8 cellular contexts compared by ENCODE assay signal in genomic region chr7:66837007-66837406, GRCh38.
A peak's percentile ranks its signal among the peaks of the same experiment; 100 is the strongest.
DNase-seq lines count a peak whose midpoint lies in the region; ATAC-seq and TF ChIP-seq lines count a peak whose summit lies in the region.

No MANE protein-coding gene starts in this region.

- H3K4me1 Mint-ChIP-seq in HFFc6 (ENCODE audit: low read depth), result no peaks in the 10 kb centered on the region
- no peaks in the 10 kb centered on the region for H3K4me1 Mint-ChIP-seq in stimulated activated naive CD8-positive, alpha-beta T cell treated with anti-CD3 and anti-CD28 coated beads, Interleukin-15, amount 100 ng/mL, for 72 hours
- no peaks in the 10 kb centered on the region for H3K4me1 Mint-ChIP-seq in T-helper 2 cell treated with Interferon-gamma antibody and Interleukin-4, amounts not matched to agents 5 μg/mL and 100 μg/mL, for 36 hours (ENCODE audit: low read depth)

- TF ChIP-seq CTCF in HFFc6 (IDR thresholded peaks at IDR 0.05), result peak; percentile 78
- peak; percentile 24 for TF ChIP-seq CTCF in fibroblast of the aortic adventitia (IDR thresholded peaks at IDR 0.05; ENCODE audit: insufficient read depth, low read length)

- no peak overlapping the region for H3K9ac ChIP-seq in SK-N-MC (ENCODE audit: insufficient read length)

- no peaks in the 10 kb centered on the region for H3K36me3 ChIP-seq in SK-N-MC (ENCODE audit: insufficient read depth, low read length)

- no peak overlapping the region for H3K27ac Mint-ChIP-seq in HFFc6
- H3K27ac Mint-ChIP-seq in stimulated activated naive CD8-positive, alpha-beta T cell treated with anti-CD3 and anti-CD28 coated beads, Interleukin-15, amount 100 ng/mL, for 72 hours, result no peak overlapping the region
- H3K27ac Mint-ChIP-seq in T-helper 2 cell treated with Interferon-gamma antibody and Interleukin-4, amounts not matched to agents 5 μg/mL and 100 μg/mL, for 36 hours, result no peak overlapping the region

- H3K9me3 ChIP-seq in SK-N-MC (ENCODE audit: low read depth, low read length), result no peaks in the 10 kb centered on the region

- H3K36me3 Mint-ChIP-seq in HFFc6 (ENCODE audit: low read depth), result 0 out of 2 replicates have a peak, but pooled peaks cover 4% of the 10 kb centered on the region
- no peaks in the 10 kb centered on the region for H3K36me3 Mint-ChIP-seq in T-helper 2 cell treated with Interferon-gamma antibody and Interleukin-4, amounts not matched to agents 5 μg/mL and 100 μg/mL, for 36 hours (ENCODE audit: low read depth)

- no peaks in the 10 kb centered on the region for H3K9me3 Mint-ChIP-seq in HFFc6
- no peaks in the 10 kb centered on the region for H3K9me3 Mint-ChIP-seq in stimulated activated naive CD8-positive, alpha-beta T cell treated with anti-CD3 and anti-CD28 coated beads, Interleukin-15, amount 100 ng/mL, for 72 hours
- H3K9me3 Mint-ChIP-seq in T-helper 2 cell treated with Interferon-gamma antibody and Interleukin-4, amounts not matched to agents 5 μg/mL and 100 μg/mL, for 36 hours, result no peaks in the 10 kb centered on the region

- no peak overlapping the region for H3K4me3 Mint-ChIP-seq in HFFc6
- H3K4me3 Mint-ChIP-seq in stimulated activated naive CD8-positive, alpha-beta T cell treated with anti-CD3 and anti-CD28 coated beads, Interleukin-15, amount 100 ng/mL, for 72 hours, result no peak overlapping the region
- H3K4me3 Mint-ChIP-seq in T-helper 2 cell treated with Interferon-gamma antibody and Interleukin-4, amounts not matched to agents 5 μg/mL and 100 μg/mL, for 36 hours, result no peak overlapping the region

- peak; percentile 71 for ATAC-seq in stimulated activated naive CD8-positive, alpha-beta T cell treated with anti-CD3 and anti-CD28 coated beads, Interleukin-15, amount 100 ng/mL, for 72 hours
- ATAC-seq in GM21515 (IDR thresholded peaks at IDR 0.05; ENCODE audit: unreplicated experiment) (no peak), GM18867 (IDR thresholded peaks at IDR 0.05; ENCODE audit: unreplicated experiment) (no peak)

- H3K27ac ChIP-seq in SK-N-MC, result no peak overlapping the region

- no peak overlapping the region for H3K4me3 ChIP-seq in SK-N-MC
- no peak overlapping the region for H3K4me3 ChIP-seq in fibroblast of the aortic adventitia (ENCODE audit: low read depth, low read length)

- peaks cover 2% of the 10 kb centered on the region; the same call in 1 of the 2 replicates for H3K27me3 Mint-ChIP-seq in HFFc6 (ENCODE audit: insufficient read depth)
- H3K27me3 Mint-ChIP-seq in stimulated activated naive CD8-positive, alpha-beta T cell treated with anti-CD3 and anti-CD28 coated beads, Interleukin-15, amount 100 ng/mL, for 72 hours, result no peaks in the 10 kb centered on the region
- no peaks in the 10 kb centered on the region for H3K27me3 Mint-ChIP-seq in T-helper 2 cell treated with Interferon-gamma antibody and Interleukin-4, amounts not matched to agents 5 μg/mL and 100 μg/mL, for 36 hours (ENCODE audit: low read depth)

- peak; percentile 88 for DNase-seq in CD1c-positive myeloid dendritic cell (ENCODE audit: extremely low spot score)
- no peak for DNase-seq in HFFc6
- DNase-seq in SK-N-MC (ENCODE audit: low read depth, low spot score), result peak; percentile 20
- no peak for DNase-seq in fibroblast of the aortic adventitia (ENCODE audit: low read depth)
- DNase-seq in stimulated activated naive CD8-positive, alpha-beta T cell treated with anti-CD3 and anti-CD28 coated beads, Interleukin-15, amount 100 ng/mL, for 72 hours, result peak; percentile 20 to 49
- no peak for DNase-seq in T-helper 2 cell treated with Interferon-gamma antibody and Interleukin-4, amounts not matched to agents 5 μg/mL and 100 μg/mL, for 36 hours (ENCODE audit: low spot score)

Comparison
In these comparisons a context has a peak if more than half of its experiments do, and no peak if none do; other contexts are left out.
1. DNase-seq: peak in CD1c-positive myeloid dendritic cell (single experiment), SK-N-MC (single experiment) and stimulated activated naive CD8-positive, alpha-beta T cell treated with anti-CD3 and anti-CD28 coated beads, Interleukin-15, amount 100 ng/mL, for 72 hours (2 of 2); none in HFFc6 (single experiment), fibroblast of the aortic adventitia (single experiment) and T-helper 2 cell treated with Interferon-gamma antibody and Interleukin-4, amounts not matched to agents 5 μg/mL and 100 μg/mL, for 36 hours (single experiment).